ENCODE assay signal across 11 cellular contexts in genomic region chr5:169101966-169102365, GRCh38.
"Had no signal": no experiment of that assay in that cellular context is flagged by ENCODE, and none has a peak within 500 bp of the region (broad histone marks: within the 10 kb centered on the region; RNA-seq: fewer than 3 reads in every experiment).

No MANE protein-coding gene starts in this region.

- H3K4me3 Mint-ChIP-seq: GM23338, H9, HFFc6 had no signal

- H3K27ac Mint-ChIP-seq: GM23338, HFFc6 had no signal

- H3K4me3 ChIP-seq: GM23248, GM23338, HAP-1 had no signal

- H3K27ac ChIP-seq: GM23248 had no signal

- H3K4me1 ChIP-seq: HAP-1 had no signal

- H3K9ac ChIP-seq: GM23248 had no signal

- H3K9me3 ChIP-seq: HAP-1 had no signal

- H3K36me3 ChIP-seq: HAP-1 had no signal

- H2AFZ ChIP-seq: GM23248, GM23338 had no signal

- FAIRE-seq: H1, H54 had no signal

- DNase-seq: GM23248, GOT3, H7, H9, HCEC 1CT, HFFc6 had no signal

- ATAC-seq: GM23338, HCT116 had no signal

- H3K4me2 ChIP-seq: GM23338 had no signal
